Comparison of ENCODE assay signal across 8 cellular contexts in the genomic region with DNA sequence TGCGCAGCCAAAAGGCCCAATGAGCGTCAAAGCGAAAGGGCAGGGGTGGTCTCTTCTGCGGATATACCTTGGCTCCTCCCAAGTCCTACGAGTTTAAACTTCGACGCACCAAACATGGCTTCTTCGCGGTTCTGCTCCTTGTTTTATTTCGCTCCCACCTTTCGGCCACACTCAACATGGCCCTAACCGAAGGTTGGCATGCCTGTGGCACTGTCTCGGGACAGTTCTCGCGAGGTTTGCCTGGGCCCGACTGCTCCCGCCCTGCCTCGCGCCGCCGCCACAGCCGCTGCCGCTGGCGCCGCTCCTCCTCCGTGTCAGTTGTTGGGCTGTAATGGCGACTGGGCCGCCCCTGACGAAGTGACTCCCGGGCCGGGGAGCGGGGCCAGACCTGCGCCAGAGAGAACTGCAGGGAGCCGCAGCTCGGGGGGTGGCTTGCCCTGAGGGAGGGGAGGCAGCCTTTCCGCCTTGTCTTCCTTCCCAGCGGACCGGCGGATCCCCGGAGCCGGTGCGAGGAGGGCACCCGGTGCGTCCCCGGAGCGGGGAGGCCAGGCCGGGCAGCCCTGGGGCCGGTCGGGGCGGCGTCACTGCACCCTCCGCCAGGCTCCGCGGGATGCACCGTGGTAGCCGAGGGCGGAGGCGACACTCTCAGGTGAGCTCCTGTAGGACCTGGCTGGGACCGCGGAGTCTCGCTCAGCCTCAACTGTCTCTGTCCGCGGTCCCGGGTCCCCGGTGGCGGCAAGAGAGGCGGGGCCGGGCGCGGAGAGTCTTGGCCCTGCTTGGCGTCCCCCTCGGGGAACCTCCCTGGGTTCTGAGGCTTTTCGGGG. TPM values are rescaled to one million over a fixed set of nuclear protein-coding genes. Genes with fewer than 3 reads are reported as not detected.
A peak's percentile ranks its signal among the peaks of the same experiment; 100 is the strongest.
DNase-seq lines count a peak whose midpoint lies in the region; ATAC-seq lines count a peak whose summit lies in the region.

A gene with protein sequence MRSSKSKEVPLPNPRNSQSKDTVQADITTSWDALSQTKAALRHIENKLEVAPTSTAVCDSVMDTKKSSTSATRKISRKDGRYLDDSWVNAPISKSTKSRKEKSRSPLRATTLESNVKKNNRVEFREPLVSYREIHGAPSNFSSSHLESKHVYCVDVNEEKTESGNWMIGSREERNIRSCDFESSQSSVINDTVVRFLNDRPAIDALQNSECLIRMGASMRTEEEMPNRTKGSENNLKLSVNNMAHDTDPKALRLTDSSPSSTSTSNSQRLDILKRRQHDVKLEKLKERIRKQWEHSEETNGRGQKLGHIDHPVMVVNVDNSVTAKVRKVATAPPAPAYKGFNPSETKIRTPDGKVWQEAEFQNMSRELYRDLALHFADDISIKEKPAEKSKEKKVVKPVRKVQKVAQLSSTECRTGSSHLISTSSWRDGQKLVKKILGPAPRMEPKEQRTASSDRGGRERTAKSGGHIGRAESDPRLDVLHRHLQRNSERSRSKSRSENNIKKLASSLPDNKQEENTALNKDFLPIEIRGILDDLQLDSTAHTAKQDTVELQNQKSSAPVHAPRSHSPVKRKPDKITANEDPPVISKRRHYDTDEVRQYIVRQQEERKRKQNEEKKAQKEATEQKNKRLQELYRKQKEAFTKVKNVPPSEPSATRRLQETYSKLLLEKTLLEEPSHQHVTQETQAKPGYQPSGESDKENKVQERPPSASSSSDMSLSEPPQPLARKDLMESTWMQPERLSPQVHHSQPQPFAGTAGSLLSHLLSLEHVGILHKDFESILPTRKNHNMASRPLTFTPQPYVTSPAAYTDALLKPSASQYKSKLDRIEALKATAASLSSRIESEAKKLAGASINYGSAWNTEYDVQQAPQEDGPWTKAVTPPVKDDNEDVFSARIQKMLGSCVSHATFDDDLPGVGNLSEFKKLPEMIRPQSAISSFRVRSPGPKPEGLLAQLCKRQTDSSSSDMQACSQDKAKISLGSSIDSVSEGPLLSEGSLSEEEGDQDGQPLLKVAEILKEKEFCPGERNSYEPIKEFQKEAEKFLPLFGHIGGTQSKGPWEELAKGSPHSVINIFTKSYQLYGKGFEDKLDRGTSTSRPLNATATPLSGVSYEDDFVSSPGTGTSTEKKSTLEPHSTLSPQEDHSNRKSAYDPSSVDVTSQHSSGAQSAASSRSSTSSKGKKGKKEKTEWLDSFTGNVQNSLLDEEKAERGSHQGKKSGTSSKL (N-terminal part only) (plus strand): TSS at position 317 of the 824 bp plus-strand sequence. CDS start 31,372 bp downstream, outside the sequence.

- 0 to 1% methylated on average over 50 to 73 of the region's 73 CpGs for WGBS in aorta, 2 donors

- H3K4me1 ChIP-seq in rectal smooth muscle tissue (ENCODE audit: control insufficient read depth, insufficient read depth, low read length) (peaks cover 4% of the 10 kb centered on the region), aorta (ENCODE audit: control insufficient read depth in 1 of 2, insufficient read depth in 2 of 2, low read length in 2 of 2) (no peaks in the 10 kb centered on the region)

- H3K27me3 ChIP-seq in rectal smooth muscle tissue (ENCODE audit: control insufficient read depth, insufficient read depth, low read length) (no peaks in the 10 kb centered on the region), aorta (ENCODE audit: control insufficient read depth in 1 of 2, insufficient read depth in 2 of 2, low read length in 1 of 2) (no peaks in the 10 kb centered on the region)

- ATAC-seq in GM18508 (IDR thresholded peaks at IDR 0.05; ENCODE audit: insufficient read depth, unreplicated experiment) (peak; percentile 89), HG03025 (IDR thresholded peaks at IDR 0.05; ENCODE audit: low FRiP score, unreplicated experiment) (peak; percentile 88), aorta (ENCODE audit: low FRiP score) (peak; percentile 100)

- no peaks in the 10 kb centered on the region for H3K9me3 ChIP-seq in aorta (ENCODE audit: control insufficient read depth, low read length)

- H3K9ac ChIP-seq in rectal smooth muscle tissue (ENCODE audit: low read length) = peak within 1 kb of the TSS; percentile 76

- intact Hi-C loops in aorta (cut with DNase I) = loop anchor here in 1 of 2 donors (1.0 to 10.0 kb wide), 2 partner anchors 50 to 72 kb away; partner anchors contain the start of gene TOR1AIP1

- H3K36me3 ChIP-seq in rectal smooth muscle tissue (ENCODE audit: control insufficient read depth, insufficient read depth, low read length) (no peaks in the 10 kb centered on the region), aorta (ENCODE audit: control insufficient read depth in 1 of 2, insufficient read depth in 2 of 2, low read length in 1 of 2) (no peaks in the 10 kb centered on the region)

- peak within 1 kb of the TSS; percentile 82 for H3K27ac ChIP-seq in rectal smooth muscle tissue (ENCODE audit: low read depth, low read length)
- peak within 1 kb of the TSS; percentile 12 to 87 for H3K27ac ChIP-seq in aorta (ENCODE audit: low read depth in 1 of 2, low read length in 2 of 2)

- peak within 1 kb of the TSS; percentile 93 for H3K4me3 ChIP-seq in rectal smooth muscle tissue (ENCODE audit: low read length)
- peak within 1 kb of the TSS; percentile 90 to 93 for H3K4me3 ChIP-seq in aorta (ENCODE audit: low read length in 2 of 2)

- DNase-seq in NCI-H2081 (lab: John Stamatoyannopoulos, UW) = peak; percentile 98 to 99
- peak; percentile 98 for DNase-seq in T1000 (lab: John Stamatoyannopoulos, UW)
- peak; percentile 100 for DNase-seq in astrocyte of the hippocampus (ENCODE audit: low read depth, low spot score)
- DNase-seq in hepatic stellate cell (ENCODE audit: low spot score) = peak; percentile 80
- peak; percentile 99 for DNase-seq in aorta

RNA-seq across cellular contexts. Expression of the gene that starts here (rescaled TPM):
- 10 to 100 TPM; 52.6 to 61.3 TPM for total RNA-seq in aorta
- polyA plus RNA-seq in aorta = 1 to 10 TPM; 4.3 to 6.3 TPM

Comparison
In these comparisons a context has a peak if more than half of its experiments do, and no peak if none do; other contexts are left out.
1. Peak in every context shown above with its lines: DNase-seq, ATAC-seq, H3K4me3 ChIP-seq and H3K27ac ChIP-seq.